8 cellular contexts compared by ENCODE assay signal in genomic region chr1:966135-966602, GRCh38. TPM values are rescaled to one million over a fixed set of nuclear protein-coding genes. Genes with fewer than 3 reads are reported as not detected.
DNase-seq lines count a peak whose midpoint lies in the region; ATAC-seq, FAIRE-seq and TF ChIP-seq lines count a peak whose summit lies in the region.
"Had no signal": no experiment of that assay in that cellular context is flagged by ENCODE, and none has a peak within 500 bp of the region (broad histone marks: within the 10 kb centered on the region; RNA-seq: fewer than 3 reads in every experiment).

A gene with protein sequence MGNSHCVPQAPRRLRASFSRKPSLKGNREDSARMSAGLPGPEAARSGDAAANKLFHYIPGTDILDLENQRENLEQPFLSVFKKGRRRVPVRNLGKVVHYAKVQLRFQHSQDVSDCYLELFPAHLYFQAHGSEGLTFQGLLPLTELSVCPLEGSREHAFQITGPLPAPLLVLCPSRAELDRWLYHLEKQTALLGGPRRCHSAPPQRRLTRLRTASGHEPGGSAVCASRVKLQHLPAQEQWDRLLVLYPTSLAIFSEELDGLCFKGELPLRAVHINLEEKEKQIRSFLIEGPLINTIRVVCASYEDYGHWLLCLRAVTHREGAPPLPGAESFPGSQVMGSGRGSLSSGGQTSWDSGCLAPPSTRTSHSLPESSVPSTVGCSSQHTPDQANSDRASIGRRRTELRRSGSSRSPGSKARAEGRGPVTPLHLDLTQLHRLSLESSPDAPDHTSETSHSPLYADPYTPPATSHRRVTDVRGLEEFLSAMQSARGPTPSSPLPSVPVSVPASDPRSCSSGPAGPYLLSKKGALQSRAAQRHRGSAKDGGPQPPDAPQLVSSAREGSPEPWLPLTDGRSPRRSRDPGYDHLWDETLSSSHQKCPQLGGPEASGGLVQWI (plus strand): TSS chr1:966482. CDS start chr1:966532, 50 bp downstream.

- peak within 1 kb of the TSS; percentile 61 for H3K4me3 ChIP-seq in WI38 (ENCODE audit: low read depth, low read length)
- H3K4me3 ChIP-seq in trophoblast cell (ENCODE audit: low read depth, low read length), result peak within 1 kb of the TSS; percentile 64

- peak within 1 kb of the TSS; percentile 79 for H4K8ac ChIP-seq in trophoblast cell (ENCODE audit: low read depth, low read length)

- H3K27ac ChIP-seq in foreskin keratinocyte, result peak within 1 kb of the TSS; percentile 99
- H3K27ac ChIP-seq in trophoblast cell (ENCODE audit: low read depth, low read length), result no peak within 1 kb of the TSS

- peak; percentile 59 for FAIRE-seq in GM18507 (lab: Jason Lieb, UNC)
- FAIRE-seq: endometrium had no signal

- peaks cover 3% of the 10 kb centered on the region for H3K4me1 ChIP-seq in foreskin keratinocyte
- H3K4me1 ChIP-seq in trophoblast cell (ENCODE audit: control insufficient read depth in 1 of 2, insufficient read depth in 2 of 2, low read length in 2 of 2), result peaks cover 22 to 23% of the 10 kb centered on the region in 2 experiments

- H3K14ac ChIP-seq in trophoblast cell (ENCODE audit: low read length), result peak within 1 kb of the TSS; percentile 85

- H3K9me3 ChIP-seq in trophoblast cell (ENCODE audit: insufficient read depth, low read depth, low read length), result peaks cover 5% of the 10 kb centered on the region

- peak within 1 kb of the TSS; percentile 10 for H3K18ac ChIP-seq in trophoblast cell (ENCODE audit: low read length)

- no CpG with 5 or more reads among the region's 24 CpGs for WGBS in trophoblast cell (ENCODE audit: extremely low coverage, insufficient coverage, insufficient read length)

- peak within 1 kb of the TSS; percentile 1 for H3K9ac ChIP-seq in trophoblast cell (ENCODE audit: low read length)

- H3K4ac ChIP-seq in trophoblast cell (ENCODE audit: low read depth, low read length), result no peak within 1 kb of the TSS

- ATAC-seq in HG03135 (IDR thresholded peaks at IDR 0.05; ENCODE audit: unreplicated experiment) (peak; percentile 14), foreskin keratinocyte (peak; percentile 71)

- H4K12ac ChIP-seq in trophoblast cell (ENCODE audit: low read depth, low read length), result peak within 1 kb of the TSS; percentile 57

- H3K27me3 ChIP-seq in foreskin keratinocyte (peaks cover 10% of the 10 kb centered on the region), trophoblast cell (ENCODE audit: insufficient read depth, low read length) (peaks cover 3% of the 10 kb centered on the region)

- H3K23ac ChIP-seq in trophoblast cell (ENCODE audit: low read length), result no peak within 1 kb of the TSS

- H4K91ac ChIP-seq in trophoblast cell (ENCODE audit: low read depth, low read length), result peak within 1 kb of the TSS; percentile 80

- peak within 1 kb of the TSS; percentile 10 for H2BK12ac ChIP-seq in trophoblast cell (ENCODE audit: low read length)

- H3K4me2 ChIP-seq in trophoblast cell (ENCODE audit: low read length), result peak within 1 kb of the TSS; percentile 79

- no peaks in the 10 kb centered on the region for H3K79me2 ChIP-seq in trophoblast cell (ENCODE audit: control insufficient read depth, insufficient read depth, low read length, poor library complexity)

- peak within 1 kb of the TSS; percentile 32 for H2AFZ ChIP-seq in trophoblast cell (ENCODE audit: insufficient read depth, low read length, poor library complexity)

- H2BK120ac ChIP-seq in trophoblast cell (ENCODE audit: insufficient read depth, low read length, poor library complexity), result peak within 1 kb of the TSS; percentile 65

- peak within 1 kb of the TSS; percentile 22 for H2AK5ac ChIP-seq in trophoblast cell (ENCODE audit: low read length)

- TF ChIP-seq CTCF in WI38 (IDR thresholded peaks at IDR 0.05; ENCODE audit: low read depth, low read length) (no peak), foreskin keratinocyte (conservative IDR thresholded peaks at IDR 0.05) (no peak)

- H3K36me3 ChIP-seq in trophoblast cell (ENCODE audit: control insufficient read depth in 1 of 2, insufficient read depth in 2 of 2, low read length in 2 of 2), result peaks cover 26 to 35% of the 10 kb centered on the region in 2 experiments

- H2BK5ac ChIP-seq in trophoblast cell (ENCODE audit: low read depth, low read length, poor library complexity), result peak within 1 kb of the TSS; percentile 28

- DNase-seq in GM18507 (ENCODE audit: extremely low spot score, insufficient read length, low read depth) (no peak), foreskin keratinocyte (peak; percentile 53 to 79), trophoblast cell (peak; percentile 64 to 74), epidermal melanocyte (ENCODE audit: insufficient read length, low spot score) (no peak), NCI-H1417 (lab: John Stamatoyannopoulos, UW) (no peak)

- peaks cover 4% of the 10 kb centered on the region for H3K79me1 ChIP-seq in trophoblast cell (ENCODE audit: low read length)

RNA-seq across cellular contexts. Expression of the gene that starts here (rescaled TPM):
- total RNA-seq in foreskin keratinocyte, result 3.0 and 4.6 TPM in 2 replicates
- 3.4 and 4.2 TPM in 2 replicates for polyA plus RNA-seq in foreskin keratinocyte
- 1.9 and 2.1 TPM in 2 replicates for polyA plus RNA-seq in trophoblast cell (2013)

Comparison
In these comparisons a context has a peak if more than half of its experiments do, and no peak if none do; other contexts are left out.
1. DNase-seq: peak in foreskin keratinocyte (2 of 2) and trophoblast cell (2 of 2); none in GM18507 (single experiment), epidermal melanocyte (single experiment) and NCI-H1417 (0 of 3).